In the genomic region with DNA sequence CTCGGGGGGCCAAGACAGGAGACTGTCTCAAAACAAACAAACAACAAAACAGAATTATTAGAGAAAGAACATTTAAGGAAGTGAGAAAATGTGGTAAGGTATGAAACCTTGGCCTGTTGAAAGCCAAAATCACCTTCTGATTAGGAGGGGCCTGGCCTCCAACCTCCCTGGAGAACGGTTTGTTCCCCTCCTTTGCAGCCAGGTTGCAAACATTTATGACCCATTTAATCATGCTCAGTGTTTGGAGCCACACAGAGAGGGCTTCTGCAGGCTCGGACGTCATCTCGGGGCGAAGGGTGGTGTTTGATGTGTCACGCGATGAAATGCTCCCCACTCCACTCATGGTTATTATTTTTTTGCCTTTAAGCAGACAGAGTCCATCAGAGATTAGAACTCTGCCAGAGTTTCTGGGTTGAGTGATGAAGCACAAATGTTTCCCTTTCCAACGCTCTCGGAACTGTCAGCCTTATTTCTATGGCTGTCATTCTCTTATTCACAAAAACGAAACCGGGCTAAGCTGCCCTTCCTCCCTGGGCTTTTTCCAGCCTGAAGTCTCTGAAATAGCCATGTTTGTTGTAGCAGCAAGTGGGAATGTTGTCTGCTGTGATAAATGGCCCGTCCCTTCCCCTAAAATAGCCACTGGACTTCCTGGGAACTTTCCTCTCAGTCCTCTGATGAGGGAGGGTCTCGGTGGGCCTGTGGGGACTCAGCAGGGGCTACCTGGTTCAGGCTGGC, we compare ENCODE assay signal across 9 cellular contexts. TPM values are rescaled to one million over a fixed set of nuclear protein-coding genes. Genes with fewer than 3 reads are reported as not detected.
DNase-seq lines count a peak whose midpoint lies in the region; ATAC-seq and TF ChIP-seq lines count a peak whose summit lies in the region.
"Had no signal": no experiment of that assay in that cellular context is flagged by ENCODE, and none has a peak within 500 bp of the region (broad histone marks: within the 10 kb centered on the region; RNA-seq: fewer than 3 reads in every experiment).

No MANE protein-coding gene starts in this region.

- H3K27me3 ChIP-seq in right lobe of liver (no peaks in the 10 kb centered on the region), breast epithelium (no peaks in the 10 kb centered on the region)
- no peaks in the 10 kb centered on the region for H3K27me3 ChIP-seq in CD4-positive, alpha-beta T cell (ENCODE audit: control insufficient read depth, insufficient read depth, low read length)

- no peak overlapping the region for H3K4me3 Mint-ChIP-seq in CD4-positive, alpha-beta T cell
- no peak overlapping the region for H3K4me3 Mint-ChIP-seq in natural killer cell
- H3K4me3 Mint-ChIP-seq: stimulated activated naive CD8-positive, alpha-beta T cell treated with anti-CD3 and anti-CD28 coated beads, Interleukin-15, Interleukin-2, amounts not matched to agents 100 ng/mL and 50 ng/mL, for 24 hours had no signal

- H3K36me3 ChIP-seq in right lobe of liver (no peaks in the 10 kb centered on the region), breast epithelium (no peaks in the 10 kb centered on the region)

- no peaks in the 10 kb centered on the region for H3K27me3 Mint-ChIP-seq in CD4-positive, alpha-beta T cell
- peaks cover 0 to 4% of the 10 kb centered on the region in 2 donors for H3K27me3 Mint-ChIP-seq in natural killer cell (ENCODE audit: low read depth in 2 of 2)
- H3K27me3 Mint-ChIP-seq: stimulated activated naive CD8-positive, alpha-beta T cell treated with anti-CD3 and anti-CD28 coated beads, Interleukin-15, Interleukin-2, amounts not matched to agents 100 ng/mL and 50 ng/mL, for 24 hours had no signal

- H3K36me3 Mint-ChIP-seq in CD4-positive, alpha-beta T cell (ENCODE audit: low read depth), result no peaks in the 10 kb centered on the region
- no peaks in the 10 kb centered on the region for H3K36me3 Mint-ChIP-seq in natural killer cell

- H3K4me1 Mint-ChIP-seq in CD4-positive, alpha-beta T cell (ENCODE audit: low read depth), result no peaks in the 10 kb centered on the region
- H3K4me1 Mint-ChIP-seq in natural killer cell, result no peaks in the 10 kb centered on the region

- DNase-seq in G401 (ENCODE audit: low spot score) (peak; percentile 78), LHCN-M2 (ENCODE audit: low read depth) (peak; percentile 32), right lobe of liver (no peak), breast epithelium (ENCODE audit: low spot score in 2 of 2) (no peak), natural killer cell (no peak)
- DNase-seq in activated T-cell treated with anti-CD3 and anti-CD28 coated beads, Interleukin-2, amount 50 U/mL, for 1 hour, result no peak
- no peak for DNase-seq in CD4-positive, alpha-beta T cell

- H3K4me1 ChIP-seq in right lobe of liver (peaks cover 0 to 18% (median 3%) of the 10 kb centered on the region in 4 donors), breast epithelium (peaks cover 0 to 8% of the 10 kb centered on the region in 2 donors)

- TF ChIP-seq CTCF in right lobe of liver (IDR thresholded peaks at IDR 0.05) (no peak), breast epithelium (IDR thresholded peaks at IDR 0.05) (no peak), natural killer cell (IDR thresholded peaks at IDR 0.05) (no peak)
- no peak for TF ChIP-seq CTCF in CD4-positive, alpha-beta T cell (IDR thresholded peaks at IDR 0.05)

- in situ Hi-C loops in G401 (cut with HindIII; ENCODE audit: low sequenced_read_pairs), result no loop called here

- POLR2A ChIA-PET in CD4-positive, alpha-beta T cell (lab: Charles Lee), result no interaction called here

- H3K27ac Mint-ChIP-seq in CD4-positive, alpha-beta T cell, result no peak overlapping the region
- no peak overlapping the region for H3K27ac Mint-ChIP-seq in natural killer cell
- H3K27ac Mint-ChIP-seq: stimulated activated naive CD8-positive, alpha-beta T cell treated with anti-CD3 and anti-CD28 coated beads, Interleukin-15, Interleukin-2, amounts not matched to agents 100 ng/mL and 50 ng/mL, for 24 hours had no signal

- no peaks in the 10 kb centered on the region for H3K9me3 Mint-ChIP-seq in CD4-positive, alpha-beta T cell
- H3K9me3 Mint-ChIP-seq in natural killer cell, result no peaks in the 10 kb centered on the region
- H3K9me3 Mint-ChIP-seq: stimulated activated naive CD8-positive, alpha-beta T cell treated with anti-CD3 and anti-CD28 coated beads, Interleukin-15, Interleukin-2, amounts not matched to agents 100 ng/mL and 50 ng/mL, for 24 hours had no signal

- ATAC-seq in GM21619 (IDR thresholded peaks at IDR 0.05; ENCODE audit: unreplicated experiment), result peak; percentile 91
- no peak for ATAC-seq in right lobe of liver
- ATAC-seq in CD4-positive, alpha-beta T cell (ENCODE audit: poor library complexity), result no peak
- no peak for ATAC-seq in natural killer cell

- no peak overlapping the region for H3K4me3 ChIP-seq in right lobe of liver
- no peak overlapping the region for H3K4me3 ChIP-seq in breast epithelium

- intact Hi-C loops in right lobe of liver (cut with DNase I) (no loop called here), breast epithelium (cut with DNase I; ENCODE audit: low total_unique reads) (no loop called here), natural killer cell (cut with micrococcal nuclease) (no loop called here)
- intact Hi-C loops in CD4-positive, alpha-beta T cell (cut with DNase I, micrococcal nuclease), result no loop called here

- TF ChIP-seq POLR2A in right lobe of liver (IDR thresholded peaks at IDR 0.05), result no peak
- no peak for TF ChIP-seq POLR2A in breast epithelium (IDR thresholded peaks at IDR 0.05)

- peak overlapping the region in 2 of 3 donors; percentile 3 to 18 for H3K27ac ChIP-seq in right lobe of liver
- H3K27ac ChIP-seq in CD4-positive, alpha-beta T cell (ENCODE audit: low read depth, low read length), result no peak overlapping the region
- peak overlapping the region in 1 of 2 donors; percentile 52 for H3K27ac ChIP-seq in breast epithelium

- no peaks in the 10 kb centered on the region for H3K9me3 ChIP-seq in right lobe of liver
- no peaks in the 10 kb centered on the region for H3K9me3 ChIP-seq in CD4-positive, alpha-beta T cell (ENCODE audit: control insufficient read depth, low read length)
- no peaks in the 10 kb centered on the region for H3K9me3 ChIP-seq in breast epithelium

- CTCF ChIA-PET in CD4-positive, alpha-beta T cell (lab: Charles Lee), result no interaction called here

- 66% methylated on average over 8 of the region's 14 CpGs for WGBS in right lobe of liver (ENCODE audit: insufficient coverage, low coverage, low lambda C conversion rate, missing lambda C conversion rate)

RNA-seq across cellular contexts. Expression of a gene that starts 33.6 kb away (rescaled TPM):
- 13.8 and 24.0 TPM in 2 replicates for total RNA-seq in G401 (2014; rRNA removed; shearing (Covaris generic))
- total RNA-seq in LHCN-M2 (2014; rRNA removed) (32.2 and 37.5 TPM in 2 replicates), right lobe of liver (10 to 100 TPM; 11.6 to 23.9 (median 19.8) TPM), breast epithelium (100 to 1,000 TPM in 2 of 3 donors, 10 to 100 TPM in 1; 87.1 to 181 (median 103) TPM), natural killer cell (10 to 100 TPM; 19.9 to 28.2 (median 21.9) TPM)
- polyA plus RNA-seq in LHCN-M2 (2012), result 10.3 TPM
- 1 to 10 TPM; 6.9 to 9.4 TPM for total RNA-seq in CD4-positive, alpha-beta T cell

Comparison
In these comparisons a context has a peak if more than half of its experiments do, and no peak if none do; other contexts are left out.
1. DNase-seq: peak in G401 (single experiment) and LHCN-M2 (single experiment); none in right lobe of liver (0 of 3), activated T-cell treated with anti-CD3 and anti-CD28 coated beads, Interleukin-2, amount 50 U/mL, for 1 hour (single experiment), CD4-positive, alpha-beta T cell (0 of 10), breast epithelium (0 of 2) and natural killer cell (single experiment).